In the genomic region with DNA sequence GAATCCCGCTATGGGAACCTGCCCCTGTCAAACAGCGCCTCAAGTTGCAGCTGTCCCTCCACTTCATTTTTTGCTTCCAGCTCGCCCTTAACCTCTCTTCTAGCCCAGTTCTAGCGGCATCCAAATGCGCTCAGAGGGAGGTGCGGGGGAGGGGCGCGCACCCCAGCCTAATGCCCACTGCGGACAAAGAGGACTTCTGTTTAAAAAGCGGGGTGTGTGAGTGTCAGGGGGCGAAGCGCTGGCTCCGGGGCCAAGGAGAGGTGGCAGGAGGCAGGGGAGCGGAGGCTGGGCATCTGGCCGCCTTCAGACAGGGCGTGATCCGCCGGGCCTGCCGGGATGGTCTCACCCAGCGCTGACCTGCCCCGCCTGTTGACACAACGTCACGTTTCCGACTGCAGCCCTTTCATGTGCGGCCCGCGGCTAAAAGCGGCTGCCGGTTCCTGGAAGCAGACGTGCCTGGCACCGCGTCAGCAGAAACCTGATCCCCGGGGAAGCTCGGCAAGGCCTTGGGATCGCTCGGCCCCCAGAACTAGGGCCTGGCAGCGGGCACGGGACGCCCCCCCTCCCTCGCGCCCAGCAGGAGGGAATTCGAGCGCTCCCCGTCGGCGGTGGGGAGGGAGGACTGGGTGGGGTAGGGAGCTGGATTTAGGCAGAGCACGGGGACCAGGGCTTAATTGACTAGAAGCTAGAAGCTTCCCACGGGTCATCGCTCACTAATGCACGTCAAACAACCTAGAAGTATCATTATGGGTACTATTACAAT, we compare ENCODE assay signal across 8 cellular contexts. TPM values are rescaled to one million over a fixed set of nuclear protein-coding genes. Genes with fewer than 3 reads are reported as not detected.
DNase-seq lines count a peak whose midpoint lies in the region; ATAC-seq and TF ChIP-seq lines count a peak whose summit lies in the region.

No MANE protein-coding gene starts in this region.

- H3K4me1 ChIP-seq in liver (ENCODE audit: control insufficient read depth in 4 of 4, insufficient read depth in 4 of 4, low read length in 3 of 4): peaks cover 2 to 27% (median 16%) of the 10 kb centered on the region in 4 donors

- H3K9me3 ChIP-seq in liver (ENCODE audit: control insufficient read depth in 4 of 4, low read length in 3 of 4): no peaks in the 10 kb centered on the region

- H3K4me3 ChIP-seq in AG10803 (ENCODE audit: low read length) (peak overlapping the region; percentile 49), liver (ENCODE audit: low read depth in 1 of 3, low read length in 3 of 3) (peak overlapping the region in 1 of 3 donors; percentile 36)

- peaks cover 0 to 13% (median 6%) of the 10 kb centered on the region in 4 donors for H3K36me3 ChIP-seq in liver (ENCODE audit: control insufficient read depth in 4 of 4, insufficient read depth in 3 of 4, low read depth in 1 of 4, low read length in 3 of 4)

- WGBS in liver: under 1% methylated on average over 50 of the region's 50 CpGs

- DNase-seq in AG10803 (ENCODE audit: low read depth): peak; percentile 97
- peak; percentile 65 for DNase-seq in NCI-H446 treated with DMSO at 0.1 percent for 48 hours (lab: John Stamatoyannopoulos, UW)
- peak; percentile 68 for DNase-seq in activated CD4-positive, alpha-beta T cell treated with anti-CD3 and anti-CD28 coated beads, Interleukin-2, amount 50 U/mL, for 1 hour
- DNase-seq in dermis blood vessel endothelial cell: peak; percentile 98
- peak; percentile 58 for DNase-seq in stimulated activated CD4-positive, alpha-beta T cell treated with anti-CD3 and anti-CD28 coated beads, Interleukin-4, amount 100 ng/mL, for 1 hour

- peak; percentile 11; the same call in 1 of the 2 replicates for TF ChIP-seq CTCF in AG10803 (conservative IDR thresholded peaks at IDR 0.05; ENCODE audit: low read length)
- no peak for TF ChIP-seq CTCF in liver (IDR thresholded peaks at IDR 0.05; ENCODE audit: low read depth, low read length, missing input control)

- TF ChIP-seq RAD21 in liver (IDR thresholded peaks at IDR 0.05): peak; percentile 57 to 68

- H3K9ac ChIP-seq in liver (ENCODE audit: low read depth in 1 of 2, low read length in 2 of 2): peak overlapping the region; percentile 72 to 75

- peak overlapping the region; percentile 93 to 95 for H3K27ac ChIP-seq in liver (ENCODE audit: low read depth in 1 of 2, low read length in 2 of 2)

- peak; percentile 64 for ATAC-seq in GM18907 (IDR thresholded peaks at IDR 0.05; ENCODE audit: unreplicated experiment)
- peak; percentile 64 for ATAC-seq in HG03108 (IDR thresholded peaks at IDR 0.05; ENCODE audit: unreplicated experiment)

- no peaks in the 10 kb centered on the region for H3K27me3 ChIP-seq in liver (ENCODE audit: control insufficient read depth in 4 of 4, insufficient read depth in 4 of 4, low read length in 3 of 4)

TF ChIP-seq in liver, 16 proteins besides CTCF, POLR2A, EP300 and RAD21:
- TF ChIP-seq YY1 (IDR thresholded peaks at IDR 0.05): peak; percentile 67
- TF ChIP-seq HNF4G (IDR thresholded peaks at IDR 0.05): no peak
- TF ChIP-seq, protein P1, sequence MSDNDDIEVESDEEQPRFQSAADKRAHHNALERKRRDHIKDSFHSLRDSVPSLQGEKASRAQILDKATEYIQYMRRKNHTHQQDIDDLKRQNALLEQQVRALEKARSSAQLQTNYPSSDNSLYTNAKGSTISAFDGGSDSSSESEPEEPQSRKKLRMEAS (IDR thresholded peaks at IDR 0.05): peak; percentile 91
- peak; percentile 12 to 77 for TF ChIP-seq JUND (IDR thresholded peaks at IDR 0.05)
- TF ChIP-seq RXRA (IDR thresholded peaks at IDR 0.05): peak; percentile 93 to 97
- peak; percentile 92 for TF ChIP-seq SP1 (IDR thresholded peaks at IDR 0.05)
- TF ChIP-seq FOXA1 (IDR thresholded peaks at IDR 0.05): peak; percentile 100
- peak in 1 of 2 donors; percentile 29 for TF ChIP-seq GABPA (IDR thresholded peaks at IDR 0.05 in 1 of 2, conservative IDR thresholded peaks at IDR 0.05 in 1 of 2)
- TF ChIP-seq, protein P2, sequence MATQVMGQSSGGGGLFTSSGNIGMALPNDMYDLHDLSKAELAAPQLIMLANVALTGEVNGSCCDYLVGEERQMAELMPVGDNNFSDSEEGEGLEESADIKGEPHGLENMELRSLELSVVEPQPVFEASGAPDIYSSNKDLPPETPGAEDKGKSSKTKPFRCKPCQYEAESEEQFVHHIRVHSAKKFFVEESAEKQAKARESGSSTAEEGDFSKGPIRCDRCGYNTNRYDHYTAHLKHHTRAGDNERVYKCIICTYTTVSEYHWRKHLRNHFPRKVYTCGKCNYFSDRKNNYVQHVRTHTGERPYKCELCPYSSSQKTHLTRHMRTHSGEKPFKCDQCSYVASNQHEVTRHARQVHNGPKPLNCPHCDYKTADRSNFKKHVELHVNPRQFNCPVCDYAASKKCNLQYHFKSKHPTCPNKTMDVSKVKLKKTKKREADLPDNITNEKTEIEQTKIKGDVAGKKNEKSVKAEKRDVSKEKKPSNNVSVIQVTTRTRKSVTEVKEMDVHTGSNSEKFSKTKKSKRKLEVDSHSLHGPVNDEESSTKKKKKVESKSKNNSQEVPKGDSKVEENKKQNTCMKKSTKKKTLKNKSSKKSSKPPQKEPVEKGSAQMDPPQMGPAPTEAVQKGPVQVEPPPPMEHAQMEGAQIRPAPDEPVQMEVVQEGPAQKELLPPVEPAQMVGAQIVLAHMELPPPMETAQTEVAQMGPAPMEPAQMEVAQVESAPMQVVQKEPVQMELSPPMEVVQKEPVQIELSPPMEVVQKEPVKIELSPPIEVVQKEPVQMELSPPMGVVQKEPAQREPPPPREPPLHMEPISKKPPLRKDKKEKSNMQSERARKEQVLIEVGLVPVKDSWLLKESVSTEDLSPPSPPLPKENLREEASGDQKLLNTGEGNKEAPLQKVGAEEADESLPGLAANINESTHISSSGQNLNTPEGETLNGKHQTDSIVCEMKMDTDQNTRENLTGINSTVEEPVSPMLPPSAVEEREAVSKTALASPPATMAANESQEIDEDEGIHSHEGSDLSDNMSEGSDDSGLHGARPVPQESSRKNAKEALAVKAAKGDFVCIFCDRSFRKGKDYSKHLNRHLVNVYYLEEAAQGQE (IDR thresholded peaks at IDR 0.05): no peak
- TF ChIP-seq TAF1 (conservative IDR thresholded peaks at IDR 0.05): no peak
- peak; percentile 78 for TF ChIP-seq NR2F2 (IDR thresholded peaks at IDR 0.05)
- TF ChIP-seq FOXA2 (IDR thresholded peaks at IDR 0.05): peak; percentile 99
- peak; percentile 32 to 69 for TF ChIP-seq HNF4A (conservative IDR thresholded peaks at IDR 0.05)
- TF ChIP-seq, protein P3, sequence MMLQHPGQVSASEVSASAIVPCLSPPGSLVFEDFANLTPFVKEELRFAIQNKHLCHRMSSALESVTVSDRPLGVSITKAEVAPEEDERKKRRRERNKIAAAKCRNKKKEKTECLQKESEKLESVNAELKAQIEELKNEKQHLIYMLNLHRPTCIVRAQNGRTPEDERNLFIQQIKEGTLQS (IDR thresholded peaks at IDR 0.05): no peak
- TF ChIP-seq EGR1 (IDR thresholded peaks at IDR 0.05; ENCODE audit: low read depth in 2 of 2): peak in 1 of 2 donors; percentile 5
- TF ChIP-seq, protein P4, sequence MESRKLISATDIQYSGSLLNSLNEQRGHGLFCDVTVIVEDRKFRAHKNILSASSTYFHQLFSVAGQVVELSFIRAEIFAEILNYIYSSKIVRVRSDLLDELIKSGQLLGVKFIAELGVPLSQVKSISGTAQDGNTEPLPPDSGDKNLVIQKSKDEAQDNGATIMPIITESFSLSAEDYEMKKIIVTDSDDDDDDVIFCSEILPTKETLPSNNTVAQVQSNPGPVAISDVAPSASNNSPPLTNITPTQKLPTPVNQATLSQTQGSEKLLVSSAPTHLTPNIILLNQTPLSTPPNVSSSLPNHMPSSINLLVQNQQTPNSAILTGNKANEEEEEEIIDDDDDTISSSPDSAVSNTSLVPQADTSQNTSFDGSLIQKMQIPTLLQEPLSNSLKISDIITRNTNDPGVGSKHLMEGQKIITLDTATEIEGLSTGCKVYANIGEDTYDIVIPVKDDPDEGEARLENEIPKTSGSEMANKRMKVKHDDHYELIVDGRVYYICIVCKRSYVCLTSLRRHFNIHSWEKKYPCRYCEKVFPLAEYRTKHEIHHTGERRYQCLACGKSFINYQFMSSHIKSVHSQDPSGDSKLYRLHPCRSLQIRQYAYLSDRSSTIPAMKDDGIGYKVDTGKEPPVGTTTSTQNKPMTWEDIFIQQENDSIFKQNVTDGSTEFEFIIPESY (IDR thresholded peaks at IDR 0.05): no peak

RNA-seq across cellular contexts. Expression of a gene that starts 7.6 kb away (rescaled TPM):
- total RNA-seq in dermis blood vessel endothelial cell: 7.5 and 16.0 TPM in 2 replicates
- 10 to 100 TPM in 1 of 2 donors, 1 to 10 TPM in 1; 8.2 to 28.4 TPM for total RNA-seq in liver
- polyA plus RNA-seq in liver: 10 to 100 TPM; 17.2 to 18.7 TPM
